In the genomic region with DNA sequence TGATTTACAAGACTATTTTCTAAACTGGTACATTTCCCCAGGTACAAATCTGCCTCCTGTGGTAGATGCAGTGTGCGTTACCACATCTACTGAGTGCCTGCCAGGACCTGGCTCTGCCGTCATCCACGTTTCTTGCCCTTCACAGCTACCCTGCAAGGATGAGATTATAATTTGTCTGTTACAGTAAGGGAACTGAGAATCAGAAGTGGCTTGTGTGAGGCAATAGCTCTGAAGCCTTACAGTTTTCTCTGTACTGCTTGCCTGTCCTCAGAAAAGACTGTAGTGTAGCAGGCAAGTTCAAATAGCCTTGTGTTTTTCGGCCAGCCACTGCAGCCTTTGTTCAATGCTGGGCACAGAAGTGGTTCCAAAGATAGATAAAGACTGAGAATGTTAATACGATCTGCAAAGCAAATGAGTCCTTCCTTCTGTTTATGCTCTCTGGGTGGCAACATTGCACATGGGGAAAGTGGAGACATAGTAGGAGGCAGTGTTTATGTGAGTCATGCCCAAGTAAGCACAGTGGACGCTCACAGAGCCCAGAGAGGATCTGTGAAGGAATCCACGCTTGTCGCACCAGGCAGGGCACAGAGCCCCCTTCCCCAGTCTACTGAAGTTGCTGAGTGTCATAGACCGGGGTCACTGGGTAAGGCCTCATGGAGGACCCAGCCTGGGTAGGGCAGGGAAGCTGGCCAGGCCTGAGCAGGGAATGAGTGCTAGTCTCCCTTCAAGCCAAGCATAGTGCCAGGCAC, we compare ENCODE assay signal across 8 cellular contexts. TPM values are rescaled to one million over a fixed set of nuclear protein-coding genes. Genes with fewer than 3 reads are reported as not detected.
DNase-seq lines count a peak whose midpoint lies in the region; ATAC-seq and TF ChIP-seq lines count a peak whose summit lies in the region.

No MANE protein-coding gene starts in this region.

- H3K27ac Mint-ChIP-seq in activated T-helper 2 cell treated with anti-CD3 and anti-CD28 coated beads, Interferon-gamma antibody, Interleukin-2, Interleukin-4, amounts not matched to agents 10 μg/mL and 5 μg/mL and 100 μg/mL, durations not matched to agents 14 hours and 24 hours and 36 hours = peak overlapping the region; percentile 82

- H3K27me3 ChIP-seq in left ventricle myocardium inferior (ENCODE audit: low read depth) = no peaks in the 10 kb centered on the region
- no peaks in the 10 kb centered on the region for H3K27me3 ChIP-seq in stomach smooth muscle (ENCODE audit: control insufficient read depth in 1 of 2, insufficient read depth in 2 of 2, low read length in 2 of 2)

- intact Hi-C loops in activated T-helper 2 cell treated with anti-CD3 and anti-CD28 coated beads, Interferon-gamma antibody, Interleukin-2, Interleukin-4, amounts not matched to agents 10 μg/mL and 5 μg/mL and 100 μg/mL, durations not matched to agents 14 hours and 24 hours and 36 hours (cut with micrococcal nuclease) = loop anchor here (5.0 to 10.0 kb wide), 2 partner anchors 123 to 315 kb away; partner anchors contain the start of gene USP47
- intact Hi-C loops in left ventricle myocardium inferior (cut with micrococcal nuclease) = no loop called here

- no peak for ATAC-seq in GM21367 (IDR thresholded peaks at IDR 0.05; ENCODE audit: unreplicated experiment)
- no peak for ATAC-seq in GM21825 (IDR thresholded peaks at IDR 0.05; ENCODE audit: unreplicated experiment)
- no peak for ATAC-seq in HG03378 (IDR thresholded peaks at IDR 0.05; ENCODE audit: unreplicated experiment)

- H3K36me3 Mint-ChIP-seq in activated T-helper 2 cell treated with anti-CD3 and anti-CD28 coated beads, Interferon-gamma antibody, Interleukin-2, Interleukin-4, amounts not matched to agents 10 μg/mL and 5 μg/mL and 100 μg/mL, durations not matched to agents 14 hours and 24 hours and 36 hours (ENCODE audit: low read depth) = peaks cover 90% of the 10 kb centered on the region

- H3K4me3 Mint-ChIP-seq in activated T-helper 2 cell treated with anti-CD3 and anti-CD28 coated beads, Interferon-gamma antibody, Interleukin-2, Interleukin-4, amounts not matched to agents 10 μg/mL and 5 μg/mL and 100 μg/mL, durations not matched to agents 14 hours and 24 hours and 36 hours (ENCODE audit: low read depth) = peak overlapping the region; percentile 18

- DNase-seq in HPDE6-E6E7 (ENCODE audit: extremely low spot score) = peak; percentile 60
- no peak for DNase-seq in activated T-helper 2 cell treated with anti-CD3 and anti-CD28 coated beads, Interferon-gamma antibody, Interleukin-2, Interleukin-4, amounts not matched to agents 10 μg/mL and 5 μg/mL and 100 μg/mL, durations not matched to agents 14 hours and 24 hours and 36 hours (ENCODE audit: low spot score)
- DNase-seq in left ventricle myocardium inferior = no peak
- no peak for DNase-seq in GM19240 (ENCODE audit: insufficient read length, low spot score)

- H3K4me1 Mint-ChIP-seq in activated T-helper 2 cell treated with anti-CD3 and anti-CD28 coated beads, Interferon-gamma antibody, Interleukin-2, Interleukin-4, amounts not matched to agents 10 μg/mL and 5 μg/mL and 100 μg/mL, durations not matched to agents 14 hours and 24 hours and 36 hours (ENCODE audit: low read depth) = peaks cover 88% of the 10 kb centered on the region

- H3K27ac ChIP-seq in left ventricle myocardium inferior (replicated peaks) (peak overlapping the region; percentile 93), stomach smooth muscle (ENCODE audit: low read length) (peak overlapping the region; percentile 96)

- no peak for TF ChIP-seq CTCF in left ventricle myocardium inferior (IDR thresholded peaks at IDR 0.05; ENCODE audit: borderline replicate concordance)

- H3K9me3 ChIP-seq in left ventricle myocardium inferior (replicated peaks) (no peaks in the 10 kb centered on the region), stomach smooth muscle (ENCODE audit: control insufficient read depth in 2 of 2, low read length in 2 of 2) (no peaks in the 10 kb centered on the region)

- H3K36me3 ChIP-seq in left ventricle myocardium inferior (peaks cover 12% of the 10 kb centered on the region), stomach smooth muscle (ENCODE audit: control insufficient read depth in 2 of 2, insufficient read depth in 2 of 2, low read length in 2 of 2) (peaks cover 12 to 14% of the 10 kb centered on the region in 2 donors)

- H3K9ac ChIP-seq in stomach smooth muscle (ENCODE audit: low read length in 2 of 2) = peak overlapping the region; percentile 47 to 69

- no peaks in the 10 kb centered on the region for H3K9me3 Mint-ChIP-seq in activated T-helper 2 cell treated with anti-CD3 and anti-CD28 coated beads, Interferon-gamma antibody, Interleukin-2, Interleukin-4, amounts not matched to agents 10 μg/mL and 5 μg/mL and 100 μg/mL, durations not matched to agents 14 hours and 24 hours and 36 hours

- H3K4me3 ChIP-seq in left ventricle myocardium inferior (peak overlapping the region; percentile 4), stomach smooth muscle (ENCODE audit: low read length in 2 of 2) (peak overlapping the region in 1 of 2 donors; percentile 52)

- H3K27me3 Mint-ChIP-seq in activated T-helper 2 cell treated with anti-CD3 and anti-CD28 coated beads, Interferon-gamma antibody, Interleukin-2, Interleukin-4, amounts not matched to agents 10 μg/mL and 5 μg/mL and 100 μg/mL, durations not matched to agents 14 hours and 24 hours and 36 hours (ENCODE audit: low read depth) = no peaks in the 10 kb centered on the region

- H3K4me1 ChIP-seq in left ventricle myocardium inferior (peaks cover 91% of the 10 kb centered on the region), stomach smooth muscle (ENCODE audit: control insufficient read depth, insufficient read depth, low read length) (peaks cover 90% of the 10 kb centered on the region)

RNA-seq across cellular contexts. Expression of gene MICAL2, which starts 49.1 kb away (rescaled TPM):
- 736 TPM in 2 replicates for total RNA-seq in activated T-helper 2 cell treated with anti-CD3 and anti-CD28 coated beads, Interferon-gamma antibody, Interleukin-2, Interleukin-4, amounts not matched to agents 10 μg/mL and 5 μg/mL and 100 μg/mL, durations not matched to agents 14 hours and 24 hours and 36 hours
- total RNA-seq in left ventricle myocardium inferior = 85.0 TPM
